ENCODE assay signal across 1 cellular context in genomic region chr14:23056257-23056955, GRCh38.
A peak's percentile ranks its signal among the peaks of the same experiment; 100 is the strongest.
TF ChIP-seq lines count a peak whose summit lies in the region.

No MANE protein-coding gene starts in this region.

TF ChIP-seq in HepG2, 621 proteins besides CTCF, POLR2A, EP300 and RAD21 (continued from another document and continues in another):
- TF ChIP-seq ZNF44 (CRISPR knock-in tag; IDR thresholded peaks at IDR 0.05) (no peak), MIER2 (CRISPR knock-in tag; IDR thresholded peaks at IDR 0.05) (peak; percentile 72), JARID2 (CRISPR knock-in tag; IDR thresholded peaks at IDR 0.05; ENCODE audit: insufficient replicate concordance) (no peak), ARNTL (CRISPR knock-in tag; IDR thresholded peaks at IDR 0.05) (peak; percentile 19; the same call in 1 of the 2 replicates), PLSCR1 (CRISPR knock-in tag; IDR thresholded peaks at IDR 0.05; ENCODE audit: borderline replicate concordance) (no peak), ZNF260 (CRISPR knock-in tag; IDR thresholded peaks at IDR 0.05; ENCODE audit: borderline replicate concordance, low read depth) (no peak), ZSCAN29 (CRISPR knock-in tag; conservative IDR thresholded peaks at IDR 0.05) (peak; percentile 6; the same call in 1 of the 2 replicates), TCF7 (IDR thresholded peaks at IDR 0.05; ENCODE audit: low read depth) (no peak), STAG1 (CRISPR knock-in tag; IDR thresholded peaks at IDR 0.05) (peak; percentile 61), CHD4 (IDR thresholded peaks at IDR 0.05; ENCODE audit: borderline replicate concordance, low read length) (no peak), ESRRA (CRISPR knock-in tag; IDR thresholded peaks at IDR 0.05; ENCODE audit: low read depth) (no peak), ZNF546 (CRISPR knock-in tag; conservative IDR thresholded peaks at IDR 0.05) (peak; percentile 34; the same call in 1 of the 2 replicates), ATAD3A (CRISPR knock-in tag; IDR thresholded peaks at IDR 0.05) (no peak), GATAD2A (CRISPR knock-in tag; IDR thresholded peaks at IDR 0.05) (peak; percentile 94), ZNF678 (CRISPR knock-in tag; IDR thresholded peaks at IDR 0.05) (no peak), FOXO1 (CRISPR knock-in tag; IDR thresholded peaks at IDR 0.05) (no peak; the same call in 1 of the 2 replicates), ZEB1 (IDR thresholded peaks at IDR 0.05; ENCODE audit: insufficient replicate concordance, low read depth) (no peak), RORA (CRISPR knock-in tag; IDR thresholded peaks at IDR 0.05) (no peak), KMT2B (CRISPR knock-in tag; IDR thresholded peaks at IDR 0.05) (0 out of 2 replicates have a peak, but pooled peaks have one; percentile 34), ZFP36L2 (CRISPR knock-in tag; IDR thresholded peaks at IDR 0.05) (no peak), ZNF33A (CRISPR knock-in tag; IDR thresholded peaks at IDR 0.05; ENCODE audit: borderline replicate concordance) (no peak), ZNF564 (CRISPR knock-in tag; IDR thresholded peaks at IDR 0.05) (no peak), ARID5B (CRISPR knock-in tag; IDR thresholded peaks at IDR 0.05) (peak; percentile 66), KLF15 (CRISPR knock-in tag; IDR thresholded peaks at IDR 0.05; ENCODE audit: borderline replicate concordance) (no peak), DNMT1 (CRISPR knock-in tag; IDR thresholded peaks at IDR 0.05) (no peak; the same call in 1 of the 2 replicates), TP53 (CRISPR knock-in tag; conservative IDR thresholded peaks at IDR 0.05) (no peak), NKX3-1 (CRISPR knock-in tag; IDR thresholded peaks at IDR 0.05) (no peak), SMAD9 (CRISPR knock-in tag; IDR thresholded peaks at IDR 0.05) (0 out of 2 replicates have a peak, but pooled peaks have one; percentile 74), ZNF747 (CRISPR knock-in tag; IDR thresholded peaks at IDR 0.05; ENCODE audit: borderline replicate concordance) (no peak), SMARCC2 (IDR thresholded peaks at IDR 0.05) (no peak), ZNF3 (CRISPR knock-in tag; IDR thresholded peaks at IDR 0.05) (no peak), ZHX2 (IDR thresholded peaks at IDR 0.05; ENCODE audit: low read depth) (0 out of 2 replicates have a peak, but pooled peaks have one; percentile 32), ZHX2 (CRISPR knock-in tag; IDR thresholded peaks at IDR 0.05; ENCODE audit: borderline replicate concordance) (no peak), MED8 (CRISPR knock-in tag; IDR thresholded peaks at IDR 0.05; ENCODE audit: insufficient replicate concordance) (no peak), ZNF644 (CRISPR knock-in tag; IDR thresholded peaks at IDR 0.05; ENCODE audit: low read depth) (no peak), ZBTB1 (CRISPR knock-in tag; IDR thresholded peaks at IDR 0.05; ENCODE audit: borderline replicate concordance) (no peak), NR3C1 (CRISPR knock-in tag; IDR thresholded peaks at IDR 0.05) (no peak), ZNF749 (CRISPR knock-in tag; IDR thresholded peaks at IDR 0.05; ENCODE audit: borderline replicate concordance) (no peak), DRAP1 (CRISPR knock-in tag; IDR thresholded peaks at IDR 0.05) (peak; percentile 50; the same call in 1 of the 2 replicates), SP140L (CRISPR knock-in tag; IDR thresholded peaks at IDR 0.05; ENCODE audit: borderline replicate concordance) (no peak), TBX2 (CRISPR knock-in tag; IDR thresholded peaks at IDR 0.05; ENCODE audit: borderline replicate concordance) (no peak), ARNT2 (CRISPR knock-in tag; IDR thresholded peaks at IDR 0.05; ENCODE audit: low read depth) (no peak; the same call in 1 of the 2 replicates), ZNF124 (CRISPR knock-in tag; IDR thresholded peaks at IDR 0.05) (no peak), CEBPZ (IDR thresholded peaks at IDR 0.05; ENCODE audit: low read length) (no peak), ZNF607 (CRISPR knock-in tag; IDR thresholded peaks at IDR 0.05; ENCODE audit: borderline replicate concordance) (no peak), CREBL2 (CRISPR knock-in tag; IDR thresholded peaks at IDR 0.05; ENCODE audit: borderline replicate concordance) (0 out of 2 replicates have a peak, but pooled peaks have one; percentile 23)
- TF ChIP-seq, protein P1, sequence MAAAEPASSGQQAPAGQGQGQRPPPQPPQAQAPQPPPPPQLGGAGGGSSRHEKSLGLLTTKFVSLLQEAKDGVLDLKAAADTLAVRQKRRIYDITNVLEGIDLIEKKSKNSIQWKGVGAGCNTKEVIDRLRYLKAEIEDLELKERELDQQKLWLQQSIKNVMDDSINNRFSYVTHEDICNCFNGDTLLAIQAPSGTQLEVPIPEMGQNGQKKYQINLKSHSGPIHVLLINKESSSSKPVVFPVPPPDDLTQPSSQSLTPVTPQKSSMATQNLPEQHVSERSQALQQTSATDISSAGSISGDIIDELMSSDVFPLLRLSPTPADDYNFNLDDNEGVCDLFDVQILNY (CRISPR knock-in tag; conservative IDR thresholded peaks at IDR 0.05) = no peak
- TF ChIP-seq, protein P2, sequence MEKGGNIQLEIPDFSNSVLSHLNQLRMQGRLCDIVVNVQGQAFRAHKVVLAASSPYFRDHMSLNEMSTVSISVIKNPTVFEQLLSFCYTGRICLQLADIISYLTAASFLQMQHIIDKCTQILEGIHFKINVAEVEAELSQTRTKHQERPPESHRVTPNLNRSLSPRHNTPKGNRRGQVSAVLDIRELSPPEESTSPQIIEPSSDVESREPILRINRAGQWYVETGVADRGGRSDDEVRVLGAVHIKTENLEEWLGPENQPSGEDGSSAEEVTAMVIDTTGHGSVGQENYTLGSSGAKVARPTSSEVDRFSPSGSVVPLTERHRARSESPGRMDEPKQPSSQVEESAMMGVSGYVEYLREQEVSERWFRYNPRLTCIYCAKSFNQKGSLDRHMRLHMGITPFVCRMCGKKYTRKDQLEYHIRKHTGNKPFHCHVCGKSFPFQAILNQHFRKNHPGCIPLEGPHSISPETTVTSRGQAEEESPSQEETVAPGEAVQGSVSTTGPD (CRISPR knock-in tag; IDR thresholded peaks at IDR 0.05) = no peak
- TF ChIP-seq, protein P3, sequence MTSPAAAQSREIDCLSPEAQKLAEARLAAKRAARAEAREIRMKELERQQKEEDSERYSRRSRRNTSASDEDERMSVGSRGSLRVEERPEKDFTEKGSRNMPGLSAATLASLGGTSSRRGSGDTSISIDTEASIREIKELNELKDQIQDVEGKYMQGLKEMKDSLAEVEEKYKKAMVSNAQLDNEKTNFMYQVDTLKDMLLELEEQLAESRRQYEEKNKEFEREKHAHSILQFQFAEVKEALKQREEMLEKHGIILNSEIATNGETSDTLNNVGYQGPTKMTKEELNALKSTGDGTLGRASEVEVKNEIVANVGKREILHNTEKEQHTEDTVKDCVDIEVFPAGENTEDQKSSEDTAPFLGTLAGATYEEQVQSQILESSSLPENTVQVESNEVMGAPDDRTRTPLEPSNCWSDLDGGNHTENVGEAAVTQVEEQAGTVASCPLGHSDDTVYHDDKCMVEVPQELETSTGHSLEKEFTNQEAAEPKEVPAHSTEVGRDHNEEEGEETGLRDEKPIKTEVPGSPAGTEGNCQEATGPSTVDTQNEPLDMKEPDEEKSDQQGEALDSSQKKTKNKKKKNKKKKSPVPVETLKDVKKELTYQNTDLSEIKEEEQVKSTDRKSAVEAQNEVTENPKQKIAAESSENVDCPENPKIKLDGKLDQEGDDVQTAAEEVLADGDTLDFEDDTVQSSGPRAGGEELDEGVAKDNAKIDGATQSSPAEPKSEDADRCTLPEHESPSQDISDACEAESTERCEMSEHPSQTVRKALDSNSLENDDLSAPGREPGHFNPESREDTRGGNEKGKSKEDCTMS (CRISPR knock-in tag; conservative IDR thresholded peaks at IDR 0.05) = peak; percentile 89; the same call in 1 of the 2 replicates
